Comparison of ENCODE assay signal across 17 cellular contexts in genomic region chr9:32523910-32524309, GRCh38. TPM values are rescaled to one million over a fixed set of nuclear protein-coding genes. Genes with fewer than 3 reads are reported as not detected.
A peak's percentile ranks its signal among the peaks of the same experiment; 100 is the strongest.
DNase-seq lines count a peak whose midpoint lies in the region; ATAC-seq and TF ChIP-seq lines count a peak whose summit lies in the region.
"Had no signal": no experiment of that assay in that cellular context is flagged by ENCODE, and none has a peak within 500 bp of the region (broad histone marks: within the 10 kb centered on the region; RNA-seq: fewer than 3 reads in every experiment).

No MANE protein-coding gene starts in this region.

- peak overlapping the region; percentile 66 to 95 (median 87) for H3K27ac Mint-ChIP-seq in CD4-positive, CD25-positive, alpha-beta regulatory T cell
- no peak overlapping the region for H3K27ac Mint-ChIP-seq in Caco-2 (ENCODE audit: unreplicated experiment)
- H3K27ac Mint-ChIP-seq in activated naive CD8-positive, alpha-beta T cell treated with anti-CD3 and anti-CD28 coated beads, Interleukin-2, amount 10 ng/mL, durations not matched to agents 7 days and 5 days: peak overlapping the region; percentile 5

- peaks cover 22% of the 10 kb centered on the region for H3K36me3 Mint-ChIP-seq in CD4-positive, CD25-positive, alpha-beta regulatory T cell
- H3K36me3 Mint-ChIP-seq in Caco-2 (ENCODE audit: insufficient read depth, unreplicated experiment): peaks cover 15% of the 10 kb centered on the region
- H3K36me3 Mint-ChIP-seq in activated naive CD8-positive, alpha-beta T cell treated with anti-CD3 and anti-CD28 coated beads, Interleukin-2, amount 10 ng/mL, durations not matched to agents 7 days and 5 days: peaks cover 46% of the 10 kb centered on the region

- H3K4me3 ChIP-seq in CD4-positive, CD25-positive, alpha-beta regulatory T cell (ENCODE audit: low read depth, low read length): peak overlapping the region; percentile 64
- H3K4me3 ChIP-seq in Caco-2 (ENCODE audit: low read depth, low read length): no peak overlapping the region
- H3K4me3 ChIP-seq in lower lobe of right lung: peak overlapping the region; percentile 78
- H3K4me3 ChIP-seq: HAP-1 had no signal

- intact Hi-C loops in Caco-2 (cut with micrococcal nuclease; ENCODE audit: unreplicated experiment) (no loop called here), lower lobe of right lung (cut with DNase I) (no loop called here)

- no peaks in the 10 kb centered on the region for H3K27me3 ChIP-seq in CD4-positive, CD25-positive, alpha-beta regulatory T cell (ENCODE audit: control insufficient read depth, insufficient read depth, low read length)
- H3K27me3 ChIP-seq in Caco-2 (replicated peaks; ENCODE audit: control insufficient read depth, insufficient read depth, low read length): no peaks in the 10 kb centered on the region
- H3K27me3 ChIP-seq in lower lobe of right lung (ENCODE audit: low read depth): no peaks in the 10 kb centered on the region
- H3K27me3 ChIP-seq: BE2C, Peyer's patch, tibial artery had no signal

- peak overlapping the region; percentile 89 for H3K27ac ChIP-seq in CD4-positive, CD25-positive, alpha-beta regulatory T cell (ENCODE audit: insufficient read depth, low read length, poor library complexity, severe bottlenecking)
- H3K27ac ChIP-seq in lower lobe of right lung: no peak overlapping the region
- H3K27ac ChIP-seq: coronary artery, tibial artery had no signal

- no peak for TF ChIP-seq CTCF in Caco-2 (IDR thresholded peaks at IDR 0.05; ENCODE audit: insufficient read depth in 1 of 2, low read depth in 1 of 2, low read length in 1 of 2, severe bottlenecking in 1 of 2, unreplicated experiment in 1 of 2)
- TF ChIP-seq CTCF in lower lobe of right lung (IDR thresholded peaks at IDR 0.05): no peak
- TF ChIP-seq CTCF in GM13976 (IDR thresholded peaks at IDR 0.05; ENCODE audit: borderline replicate concordance, control extremely low read depth, extremely low read depth, insufficient read depth, missing control alignments): no peak

- in situ Hi-C loops in GM13976 (cut with MboI; ENCODE audit: low sequenced_read_pairs, unreplicated experiment): no loop called here

- H3K36me3 ChIP-seq in CD4-positive, CD25-positive, alpha-beta regulatory T cell (ENCODE audit: control insufficient read depth, insufficient read depth, low read length): peaks cover 9% of the 10 kb centered on the region
- H3K36me3 ChIP-seq in Caco-2 (ENCODE audit: control insufficient read depth, insufficient read depth, low read length) (no peaks in the 10 kb centered on the region), lower lobe of right lung (no peaks in the 10 kb centered on the region)
- H3K36me3 ChIP-seq: BE2C, HAP-1, Peyer's patch, tibial artery had no signal

- no peaks in the 10 kb centered on the region for H3K27me3 Mint-ChIP-seq in CD4-positive, CD25-positive, alpha-beta regulatory T cell
- no peaks in the 10 kb centered on the region for H3K27me3 Mint-ChIP-seq in Caco-2 (ENCODE audit: insufficient read depth, unreplicated experiment)
- H3K27me3 Mint-ChIP-seq in activated naive CD8-positive, alpha-beta T cell treated with anti-CD3 and anti-CD28 coated beads, Interleukin-2, amount 10 ng/mL, durations not matched to agents 7 days and 5 days: no peaks in the 10 kb centered on the region

- peaks cover 0 to 2% (median 0%) of the 10 kb centered on the region in 7 donors for H3K9me3 Mint-ChIP-seq in CD4-positive, CD25-positive, alpha-beta regulatory T cell
- no peaks in the 10 kb centered on the region for H3K9me3 Mint-ChIP-seq in Caco-2 (ENCODE audit: unreplicated experiment)
- no peaks in the 10 kb centered on the region for H3K9me3 Mint-ChIP-seq in activated naive CD8-positive, alpha-beta T cell treated with anti-CD3 and anti-CD28 coated beads, Interleukin-2, amount 10 ng/mL, durations not matched to agents 7 days and 5 days

- no peak for DNase-seq in CD4-positive, CD25-positive, alpha-beta regulatory T cell
- DNase-seq in Caco-2 (no peak), lower lobe of right lung (no peak), GM03348 (ENCODE audit: low spot score) (no peak), NCI-H345 treated with DMSO at 0.1 percent for 48 hours (lab: John Stamatoyannopoulos, UW; ENCODE audit: unreplicated experiment) (no peak), GM13976 (ENCODE audit: low spot score) (no peak)
- no peak for DNase-seq in activated naive CD8-positive, alpha-beta T cell treated with anti-CD3 and anti-CD28 coated beads, Interleukin-2, amount 10 ng/mL, durations not matched to agents 7 days and 5 days
- DNase-seq: activated effector memory CD4-positive, alpha-beta T cell treated with anti-CD3 and anti-CD28 coated beads, Interleukin-2, amount 50 U/mL, for 16 hours; BE2C; DMS153; mesenchymal stem cell; Peyer's patch; SK-N-SH; stimulated activated CD4-positive, alpha-beta T cell treated with anti-CD3 and anti-CD28 coated beads, Interleukin-12 subunit alpha, Interleukin-12 subunit beta, amount 100 ng/mL, for 4 hours; tibial artery had no signal

- POLR2A ChIA-PET in Caco-2 (lab: Charles Lee): no interaction called here
- POLR2A ChIA-PET in activated naive CD8-positive, alpha-beta T cell treated with anti-CD3 and anti-CD28 coated beads, Interleukin-2, amount 10 ng/mL, durations not matched to agents 7 days and 5 days (lab: Charles Lee): interaction anchor here (3.2 kb wide), 1 partner anchor 27 kb away, joined by 47 read pairs; the partner anchor contains the start of genes SMIM27 and TOPORS

- CTCF ChIA-PET in Caco-2 (lab: Charles Lee): no interaction called here

- peaks cover 41% of the 10 kb centered on the region for H3K4me1 ChIP-seq in CD4-positive, CD25-positive, alpha-beta regulatory T cell (ENCODE audit: control insufficient read depth, insufficient read depth, low read length, poor library complexity, severe bottlenecking)
- H3K4me1 ChIP-seq in Caco-2: peaks cover 19% of the 10 kb centered on the region
- peaks cover 28% of the 10 kb centered on the region for H3K4me1 ChIP-seq in lower lobe of right lung
- H3K4me1 ChIP-seq: BE2C had no signal

- H3K4me3 Mint-ChIP-seq in CD4-positive, CD25-positive, alpha-beta regulatory T cell: peak overlapping the region; percentile 68 to 98 (median 96)
- peak overlapping the region; percentile 4 for H3K4me3 Mint-ChIP-seq in Caco-2 (ENCODE audit: unreplicated experiment)
- H3K4me3 Mint-ChIP-seq in activated naive CD8-positive, alpha-beta T cell treated with anti-CD3 and anti-CD28 coated beads, Interleukin-2, amount 10 ng/mL, durations not matched to agents 7 days and 5 days: peak overlapping the region; percentile 96

- peaks cover 34 to 69% (median 46%) of the 10 kb centered on the region in 4 donors for H3K4me1 Mint-ChIP-seq in CD4-positive, CD25-positive, alpha-beta regulatory T cell
- peaks cover 28% of the 10 kb centered on the region for H3K4me1 Mint-ChIP-seq in Caco-2 (ENCODE audit: low read depth, unreplicated experiment)
- H3K4me1 Mint-ChIP-seq in activated naive CD8-positive, alpha-beta T cell treated with anti-CD3 and anti-CD28 coated beads, Interleukin-2, amount 10 ng/mL, durations not matched to agents 7 days and 5 days: peaks cover 39% of the 10 kb centered on the region

- no peaks in the 10 kb centered on the region for H3K9me3 ChIP-seq in CD4-positive, CD25-positive, alpha-beta regulatory T cell (ENCODE audit: control insufficient read depth in 2 of 2, low read length in 2 of 2)
- H3K9me3 ChIP-seq in Caco-2 (peaks cover 5% of the 10 kb centered on the region; the same call in 1 of the 2 replicates), lower lobe of right lung (no peaks in the 10 kb centered on the region)
- H3K9me3 ChIP-seq: BE2C, Peyer's patch, tibial artery had no signal

- no peak for ATAC-seq in CD4-positive, CD25-positive, alpha-beta regulatory T cell (ENCODE audit: low read depth in 2 of 2)
- ATAC-seq in activated naive CD8-positive, alpha-beta T cell treated with anti-CD3 and anti-CD28 coated beads, Interleukin-2, amount 10 ng/mL, durations not matched to agents 7 days and 5 days (ENCODE audit: low read depth): no peak
- no peak for ATAC-seq in lower lobe of right lung

- no TSS peak for BruUV-seq in Caco-2 (replicated peaks; lab: Mats Ljungman, UMichigan)

RNA-seq across cellular contexts. Expression of gene RIGI, which starts 2.1 kb away (rescaled TPM):
- 21.1 TPM for total RNA-seq in CD4-positive, CD25-positive, alpha-beta regulatory T cell
- 10 to 100 TPM; 18.3 to 25.3 (median 20.9) TPM for polyA plus RNA-seq in CD4-positive, CD25-positive, alpha-beta regulatory T cell
- total RNA-seq in Caco-2 (2022): 7.9 and 8.0 TPM in 2 replicates
- total RNA-seq in activated naive CD8-positive, alpha-beta T cell treated with anti-CD3 and anti-CD28 coated beads, Interleukin-2, amount 10 ng/mL, durations not matched to agents 7 days and 5 days: 10 to 100 TPM; 27.8 to 30.0 TPM
- 24.6 TPM for total RNA-seq in lower lobe of right lung

RNA-seq across cellular contexts. Expression of gene SMIM27, which starts 28.2 kb away (rescaled TPM):
- 30.8 TPM for total RNA-seq in CD4-positive, CD25-positive, alpha-beta regulatory T cell
- 100 to 1,000 TPM in 2 of 4 donors, 10 to 100 TPM in 2; 86.8 to 102 (median 100) TPM for polyA plus RNA-seq in CD4-positive, CD25-positive, alpha-beta regulatory T cell
- total RNA-seq in Caco-2 (2022) (5.3 and 5.9 TPM in 2 replicates), lower lobe of right lung (12.3 TPM)
- total RNA-seq in activated naive CD8-positive, alpha-beta T cell treated with anti-CD3 and anti-CD28 coated beads, Interleukin-2, amount 10 ng/mL, durations not matched to agents 7 days and 5 days: 10 to 100 TPM; 30.4 to 34.9 TPM

RNA-seq across cellular contexts. Expression of gene TOPORS, which starts 28.5 kb away (rescaled TPM):
- 29.8 TPM for total RNA-seq in CD4-positive, CD25-positive, alpha-beta regulatory T cell
- polyA plus RNA-seq in CD4-positive, CD25-positive, alpha-beta regulatory T cell: 10 to 100 TPM; 26.9 to 29.8 (median 28.2) TPM
- total RNA-seq in Caco-2 (2022) (13.9 and 14.6 TPM in 2 replicates), lower lobe of right lung (15.4 TPM)
- 10 to 100 TPM; 17.2 to 18.1 TPM for total RNA-seq in activated naive CD8-positive, alpha-beta T cell treated with anti-CD3 and anti-CD28 coated beads, Interleukin-2, amount 10 ng/mL, durations not matched to agents 7 days and 5 days

RNA-seq across cellular contexts. Expression of gene NDUFB6, which starts 49.0 kb away (rescaled TPM):
- total RNA-seq in CD4-positive, CD25-positive, alpha-beta regulatory T cell: 19.6 TPM
- 100 to 1,000 TPM in 1 of 4 donors, 10 to 100 TPM in 3; 71.4 to 109 (median 80.4) TPM for polyA plus RNA-seq in CD4-positive, CD25-positive, alpha-beta regulatory T cell
- 71.9 and 74.6 TPM in 2 replicates for total RNA-seq in Caco-2 (2022)
- total RNA-seq in activated naive CD8-positive, alpha-beta T cell treated with anti-CD3 and anti-CD28 coated beads, Interleukin-2, amount 10 ng/mL, durations not matched to agents 7 days and 5 days: 10 to 100 TPM; 40.1 to 41.5 TPM
- 39.0 TPM for total RNA-seq in lower lobe of right lung

Comparison
In these comparisons a context has a peak if more than half of its experiments do, and no peak if none do; other contexts are left out.
1. H3K4me3 Mint-ChIP-seq: peak in every context shown above with its lines; median percentile 96 in CD4-positive, CD25-positive, alpha-beta regulatory T cell; 96 in activated naive CD8-positive, alpha-beta T cell treated with anti-CD3 and anti-CD28 coated beads, Interleukin-2, amount 10 ng/mL, durations not matched to agents 7 days and 5 days; 4 in Caco-2.